Comparison of ENCODE assay signal across 15 cellular contexts in genomic region chr1:17538010-17538409, GRCh38. TPM values are rescaled to one million over a fixed set of nuclear protein-coding genes. Genes with fewer than 3 reads are reported as not detected.
DNase-seq lines count a peak whose midpoint lies in the region; ATAC-seq, FAIRE-seq and TF ChIP-seq lines count a peak whose summit lies in the region.
"Had no signal": no experiment of that assay in that cellular context is flagged by ENCODE, and none has a peak within 500 bp of the region (broad histone marks: within the 10 kb centered on the region; RNA-seq: fewer than 3 reads in every experiment).

No MANE protein-coding gene starts in this region.

- BruUV-seq in K562 (replicated peaks; lab: Mats Ljungman, UMichigan) = no TSS peak

- no peak for TF ChIP-seq RAD21 in K562 (CRISPR knock-in tag; conservative IDR thresholded peaks at IDR 0.05 in 1 of 2, IDR thresholded peaks at IDR 0.05 in 1 of 2)

- no peak overlapping the region for H2AFZ ChIP-seq in K562 (ENCODE audit: low read depth, low read length)

- H3K4me2 ChIP-seq in K562 (ENCODE audit: insufficient read depth, low read length) = no peak overlapping the region

- TF ChIP-seq CTCF in AG10803 (conservative IDR thresholded peaks at IDR 0.05; ENCODE audit: low read length) = no peak
- no peak for TF ChIP-seq CTCF in K562 (IDR thresholded peaks at IDR 0.05 in 2 of 3, conservative IDR thresholded peaks at IDR 0.05 in 1 of 3; ENCODE audit: insufficient read depth in 2 of 3, low read depth in 1 of 3, low read length in 3 of 3)
- no peak for TF ChIP-seq CTCF in kidney (IDR thresholded peaks at IDR 0.05; ENCODE audit: borderline replicate concordance, extremely low read depth, insufficient read depth)
- no peak for TF ChIP-seq CTCF in prostate gland (IDR thresholded peaks at IDR 0.05)

- no peaks in the 10 kb centered on the region for H3K9me1 ChIP-seq in K562 (ENCODE audit: control insufficient read depth, insufficient read depth, low read length)

- peak; percentile 32; the same call in 2 of the 3 replicates for ATAC-seq in K562
- ATAC-seq in HG02623 (IDR thresholded peaks at IDR 0.05; ENCODE audit: unreplicated experiment) = no peak
- ATAC-seq: SK-N-SH treated with all-trans-retinoic acid at 6 μM for 48 hours had no signal

- POLR2A ChIA-PET in K562 (lab: Yijun Ruan, JAX) = no interaction called here

- peaks cover 0 to 13% of the 10 kb centered on the region in 2 experiments; a peak in 1 of 5 replicates for H3K4me1 ChIP-seq in K562 (replicated peaks in 1 of 2; ENCODE audit: control insufficient read depth in 2 of 2, insufficient read depth in 2 of 2, low read length in 2 of 2)
- H3K4me1 ChIP-seq in kidney (ENCODE audit: control insufficient read depth in 1 of 2, insufficient read depth in 1 of 2, low read depth in 1 of 2, low read length in 2 of 2) = peaks cover 10 to 18% of the 10 kb centered on the region in 2 donors
- peaks cover 3% of the 10 kb centered on the region for H3K4me1 ChIP-seq in prostate gland (replicated peaks)

- H3K9ac ChIP-seq in K562 (ENCODE audit: insufficient read depth in 1 of 2, low read depth in 2 of 2, low read length in 2 of 2) = no peak overlapping the region
- no peak overlapping the region for H3K9ac ChIP-seq in kidney (ENCODE audit: low read length in 2 of 2)

- peaks cover 38 to 64% of the 10 kb centered on the region in 2 experiments for H3K27me3 ChIP-seq in K562 (ENCODE audit: control insufficient read depth in 2 of 2, insufficient read depth in 2 of 2, low read length in 2 of 2)
- H3K27me3 ChIP-seq in prostate gland (replicated peaks; ENCODE audit: insufficient read depth) = no peaks in the 10 kb centered on the region
- H3K27me3 ChIP-seq: MG63 had no signal

- H3K36me3 ChIP-seq in K562 (ENCODE audit: control insufficient read depth, insufficient read depth, low read length) (no peaks in the 10 kb centered on the region), kidney (ENCODE audit: control insufficient read depth in 1 of 2, insufficient read depth in 2 of 2, low read length in 2 of 2) (no peaks in the 10 kb centered on the region), prostate gland (no peaks in the 10 kb centered on the region)
- H3K36me3 ChIP-seq: MG63 had no signal

- TF ChIP-seq EP300 in K562 (IDR thresholded peaks at IDR 0.05; ENCODE audit: low read length) = no peak

- 8% methylated on average over 7 of the region's 7 CpGs for WGBS in K562 (ENCODE audit: insufficient coverage, low coverage, missing lambda C conversion rate)
- WGBS in prostate gland = 40% methylated on average over 7 of the region's 7 CpGs

- no peaks in the 10 kb centered on the region; the same call in 1 of the 2 replicates for H4K20me1 ChIP-seq in K562 (replicated peaks; ENCODE audit: control insufficient read depth, insufficient read depth, low read length)

- H3K4me3 ChIP-seq in AG10803 (ENCODE audit: low read length) (no peak overlapping the region), K562 (no peak overlapping the region), kidney (ENCODE audit: low read length in 2 of 2) (no peak overlapping the region), prostate gland (no peak overlapping the region)
- H3K4me3 ChIP-seq: MG63 had no signal

- no peaks in the 10 kb centered on the region for H3K9me3 ChIP-seq in K562 (replicated peaks; ENCODE audit: control insufficient read depth, insufficient read depth, low read depth, low read length)
- H3K9me3 ChIP-seq in kidney (ENCODE audit: control insufficient read depth in 1 of 2, low read length in 2 of 2) = no peaks in the 10 kb centered on the region
- no peaks in the 10 kb centered on the region for H3K9me3 ChIP-seq in prostate gland
- H3K9me3 ChIP-seq: MG63 had no signal

- no peaks in the 10 kb centered on the region for H3K79me2 ChIP-seq in K562 (ENCODE audit: control insufficient read depth, insufficient read depth, low read length)

- FAIRE-seq in K562 (lab: Jason Lieb, UNC) (no peak), kidney (lab: Jason Lieb, UNC) (no peak)
- FAIRE-seq: endothelial cell of umbilical vein had no signal

- intact Hi-C loops in K562 (cut with micrococcal nuclease) = no loop called here
- intact Hi-C loops in kidney (cut with DNase I) = no loop called here
- intact Hi-C loops in prostate gland (cut with DNase I) = no loop called here

- DNase-seq in AG10803 (ENCODE audit: low read depth) (peak; percentile 33), K562 (ENCODE audit: extremely low read depth in 1 of 4, low spot score in 3 of 4) (no peak), kidney (no peak), prostate gland (ENCODE audit: low spot score) (no peak), GOT3 (lab: John Stamatoyannopoulos, UW) (no peak)
- no peak for DNase-seq in stimulated activated naive CD4-positive, alpha-beta T cell treated with Interleukin-2 at 50 U/mL for 16 hours (lab: John Stamatoyannopoulos, UW)
- no peak for DNase-seq in activated naive CD4-positive, alpha-beta T cell treated with anti-CD3 and anti-CD28 coated beads, Interleukin-2, amount 50 U/mL, for 16 hours
- DNase-seq: activated CD4-positive, CD25-positive, alpha-beta regulatory T cell; activated T-cell treated with anti-CD3 and anti-CD28 coated beads for 4 hours; amniotic stem cell; MG63; midbrain had no signal

- in situ Hi-C loops in K562 (cut with MboI) = no loop called here

- CTCF ChIA-PET in K562 (lab: Yijun Ruan, JAX; ENCODE audit: low intra/inter-chr PET ratio) = no interaction called here

- no peak for TF ChIP-seq POLR2A in K562 (conservative IDR thresholded peaks at IDR 0.05)
- TF ChIP-seq POLR2A in prostate gland (IDR thresholded peaks at IDR 0.05) = no peak

- H3K27ac ChIP-seq in K562 (ENCODE audit: extremely low read depth, low read depth, low read length) (no peak overlapping the region), kidney (ENCODE audit: low read depth in 2 of 2, low read length in 2 of 2) (peak overlapping the region; percentile 35 to 80), prostate gland (peak overlapping the region; percentile 79 to 80)

TF ChIP-seq in K562, 482 proteins besides CTCF, POLR2A, EP300 and RAD21:
- TF ChIP-seq CBX8 (IDR thresholded peaks at IDR 0.05; ENCODE audit: borderline replicate concordance, extremely low read depth, low read depth, low read length, poor library complexity, severe bottlenecking) (no peak), YBX1 (IDR thresholded peaks at IDR 0.05) (no peak), JUNB (CRISPR knock-in tag; conservative IDR thresholded peaks at IDR 0.05) (no peak)

RNA-seq across cellular contexts. Expression of gene ARHGEF10L, which starts 1.5 kb away (rescaled TPM):
- total RNA-seq in K562 (2011; cell fraction: chromatin; rRNA removed; ENCODE audit: low replicate concordance) = 0.09 TPM in 1 of 2 replicates, not detected in the other
- total RNA-seq in K562 (2011; cell fraction: nucleolus; rRNA removed) = 0.17 and 0.92 TPM in 2 replicates
- total RNA-seq in K562 (2011; cell fraction: nucleoplasm; rRNA removed) = 0.07 TPM in 1 of 2 replicates, not detected in the other
- total RNA-seq in K562 (2014; rRNA removed) = 0.09 TPM in 1 of 2 replicates, not detected in the other
- total RNA-seq in K562 (2014; rRNA removed; fragmentation: Illumina TruSeq; extraction: Trizol) = not detected in 2 replicates
- not detected in 2 replicates for total RNA-seq in K562 (2015; rRNA removed; fragmentation: Illumina TruSeq; extraction: Trizol)
- total RNA-seq in K562 (2021) = 0.13 TPM in 2 replicates
- polyA plus RNA-seq in K562 (2011; rRNA removed) = 0.01 TPM in 1 of 2 replicates, not detected in the other
- polyA plus RNA-seq in K562 (2011; cell fraction: cytosol; rRNA removed) = 0.27 TPM in 1 of 2 replicates, not detected in the other
- polyA plus RNA-seq in K562 (2011; cell fraction: nucleus; rRNA removed) = 0.41 and 0.52 TPM in 2 replicates
- polyA plus RNA-seq in K562 (2012) = not detected in 2 replicates
- polyA plus RNA-seq in K562 (2014; fragmentation: Illumina TruSeq; extraction: Trizol) = not detected in 2 replicates
- not detected for polyA plus RNA-seq in K562 (2014; fragmentation: Nextera tagmentation; extraction: Ambion mirVana)
- polyA plus RNA-seq in K562 (2014; rRNA removed) = not detected in 2 replicates
- not detected in 2 replicates for polyA minus RNA-seq in K562 (2011; rRNA and poly(A)+ RNA removed)
- 0.46 TPM in 1 of 2 replicates, not detected in the other for polyA minus RNA-seq in K562 (2011; cell fraction: cytosol; rRNA and poly(A)+ RNA removed)
- polyA minus RNA-seq in K562 (2011; cell fraction: nucleus; rRNA and poly(A)+ RNA removed) = 0.13 TPM in 1 of 2 replicates, not detected in the other
- total RNA-seq in kidney = 91.9 TPM
- 40.8 TPM for polyA plus RNA-seq in kidney (ENCODE audit: insufficient read depth, low read depth, low replicate concordance)
- 10 to 100 TPM; 26.0 to 39.7 TPM for total RNA-seq in prostate gland

Comparison
In these comparisons a context has a peak if more than half of its experiments do, and no peak if none do; other contexts are left out.
1. RNA of gene ARHGEF10L, which starts 1.5 kb away (total RNA-seq): 91.9 TPM in kidney (single experiment) and 26.0 to 39.7 TPM in prostate gland; 0.07 to 0.92 TPM in K562; every median in the first group is over 10 times any median in the second.